In the genomic region with DNA sequence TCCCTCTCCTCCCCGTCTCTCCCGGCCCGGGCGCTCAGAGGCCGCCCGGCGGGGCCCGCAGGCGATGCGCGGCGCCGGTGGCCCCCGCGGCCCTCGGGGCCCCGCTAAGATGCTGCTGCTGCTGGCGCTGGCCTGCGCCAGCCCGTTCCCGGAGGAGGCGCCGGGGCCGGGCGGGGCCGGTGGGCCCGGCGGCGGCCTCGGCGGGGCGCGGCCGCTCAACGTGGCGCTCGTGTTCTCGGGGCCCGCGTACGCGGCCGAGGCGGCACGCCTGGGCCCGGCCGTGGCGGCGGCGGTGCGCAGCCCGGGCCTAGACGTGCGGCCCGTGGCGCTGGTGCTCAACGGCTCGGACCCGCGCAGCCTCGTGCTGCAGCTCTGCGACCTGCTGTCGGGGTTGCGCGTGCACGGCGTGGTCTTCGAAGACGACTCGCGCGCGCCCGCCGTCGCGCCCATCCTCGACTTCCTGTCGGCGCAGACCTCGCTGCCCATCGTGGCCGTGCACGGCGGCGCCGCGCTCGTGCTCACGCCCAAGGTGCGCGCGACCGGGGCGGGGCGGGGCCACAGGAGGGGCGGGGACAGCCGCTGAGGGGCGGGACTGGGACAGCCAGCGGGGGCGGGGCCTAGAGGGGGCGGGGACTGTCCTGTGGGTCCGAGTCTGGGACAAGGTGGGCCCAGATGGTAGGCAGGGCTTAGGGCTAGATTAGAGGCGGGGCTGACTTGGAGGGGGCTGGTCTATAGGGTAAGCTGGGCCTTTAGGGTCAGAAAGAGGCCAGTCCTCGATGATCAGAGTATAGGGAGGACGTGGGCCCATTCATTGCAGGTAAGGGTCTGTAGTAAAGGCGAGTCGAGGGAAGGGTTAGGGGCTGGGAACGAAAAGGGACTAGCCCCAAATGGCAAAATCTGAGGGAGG, we compare ENCODE assay signal across 10 cellular contexts. TPM values are rescaled to one million over a fixed set of nuclear protein-coding genes. Genes with fewer than 3 reads are reported as not detected.
DNase-seq lines count a peak whose midpoint lies in the region; ATAC-seq and TF ChIP-seq lines count a peak whose summit lies in the region.
"Had no signal": no experiment of that assay in that cellular context is flagged by ENCODE, and none has a peak within 500 bp of the region (broad histone marks: within the 10 kb centered on the region; RNA-seq: fewer than 3 reads in every experiment).

No MANE protein-coding gene starts in this region.

- H3K4me3 ChIP-seq in HUES48 (ENCODE audit: low read depth, low read length) (peak overlapping the region; percentile 70), RWPE2 (ENCODE audit: severe bottlenecking) (peak overlapping the region; percentile 72), urinary bladder (ENCODE audit: low read depth, low read length) (peak overlapping the region; percentile 41)

- DNase-seq in NCI-H2081 (lab: John Stamatoyannopoulos, UW) (peak; percentile 70 to 81), NCI-H2081 treated with DMSO at 0.1 percent for 48 hours (lab: John Stamatoyannopoulos, UW) (no peak), RWPE2 (ENCODE audit: low spot score) (peak; percentile 92), activated gamma-delta T cell (lab: John Stamatoyannopoulos, UW) (peak; percentile 86), germinal center (ENCODE audit: low spot score) (peak; percentile 91), progenitor cell of endocrine pancreas (ENCODE audit: low spot score, unreplicated experiment) (peak; percentile 51)
- DNase-seq: DND-41 had no signal

- H3K27ac Mint-ChIP-seq in progenitor cell of endocrine pancreas, result no peak overlapping the region

- H3K36me3 Mint-ChIP-seq in progenitor cell of endocrine pancreas (ENCODE audit: insufficient read depth), result no peaks in the 10 kb centered on the region

- H3K27me3 ChIP-seq in HUES48 (ENCODE audit: control insufficient read depth, insufficient read depth, low read length) (peaks cover 46% of the 10 kb centered on the region), RWPE2 (ENCODE audit: insufficient read depth, poor library complexity, severe bottlenecking) (peaks cover 8% of the 10 kb centered on the region)

- H3K27me3 Mint-ChIP-seq in progenitor cell of endocrine pancreas, result peaks cover 50% of the 10 kb centered on the region

- H3K9me3 Mint-ChIP-seq in progenitor cell of endocrine pancreas (ENCODE audit: low read depth), result peaks cover 2% of the 10 kb centered on the region

- TF ChIP-seq CTCF in RWPE2 (IDR thresholded peaks at IDR 0.05; ENCODE audit: poor library complexity, severe bottlenecking) (no peak), progenitor cell of endocrine pancreas (IDR thresholded peaks at IDR 0.05; ENCODE audit: unreplicated experiment) (no peak)

- no peaks in the 10 kb centered on the region for H3K36me3 ChIP-seq in HUES48 (ENCODE audit: control insufficient read depth, insufficient read depth, low read length)
- H3K36me3 ChIP-seq in RWPE2 (ENCODE audit: low read depth), result no peaks in the 10 kb centered on the region
- no peaks in the 10 kb centered on the region for H3K36me3 ChIP-seq in urinary bladder (ENCODE audit: insufficient read depth)

- no peaks in the 10 kb centered on the region for H3K9me3 ChIP-seq in HUES48 (ENCODE audit: control insufficient read depth, insufficient read depth, low read length)
- H3K9me3 ChIP-seq in RWPE2 (ENCODE audit: severe bottlenecking), result no peaks in the 10 kb centered on the region

- peak overlapping the region; percentile 65; the same call in 1 of the 2 replicates for H3K9ac ChIP-seq in HUES48 (ENCODE audit: low read depth, low read length)

- WGBS in urinary bladder, result 5% methylated on average over 109 of the region's 109 CpGs

- H3K27ac ChIP-seq in HUES48 (ENCODE audit: low read depth, low read length), result no peak overlapping the region
- H3K27ac ChIP-seq in RWPE2 (ENCODE audit: poor library complexity, severe bottlenecking), result peak overlapping the region; percentile 83
- H3K27ac ChIP-seq in urinary bladder (ENCODE audit: low read depth), result no peak overlapping the region

- peak overlapping the region; percentile 65 for H3K4me3 Mint-ChIP-seq in progenitor cell of endocrine pancreas (ENCODE audit: low read depth)

- H3K4me1 Mint-ChIP-seq in progenitor cell of endocrine pancreas (ENCODE audit: low read depth), result peaks cover 5% of the 10 kb centered on the region

- ATAC-seq in RWPE2 (ENCODE audit: low read depth), result peak; percentile 30

- peaks cover 34% of the 10 kb centered on the region for H3K4me1 ChIP-seq in HUES48 (ENCODE audit: control insufficient read depth, insufficient read depth, low read length)
- peaks cover 6% of the 10 kb centered on the region for H3K4me1 ChIP-seq in RWPE2 (ENCODE audit: insufficient read depth, poor library complexity, severe bottlenecking)
- peaks cover 1% of the 10 kb centered on the region for H3K4me1 ChIP-seq in urinary bladder (ENCODE audit: insufficient read depth)

RNA-seq across cellular contexts. Expression of a gene that starts 5.1 kb away (rescaled TPM):
- 0.22 and 0.34 TPM in 2 replicates for total RNA-seq in progenitor cell of endocrine pancreas
- total RNA-seq in urinary bladder, result 1.9 TPM
- 0.30 TPM for polyA plus RNA-seq in urinary bladder

RNA-seq across cellular contexts. Expression of a gene that starts 7.2 kb away (rescaled TPM):
- 207 and 213 TPM in 2 replicates for total RNA-seq in progenitor cell of endocrine pancreas
- total RNA-seq in urinary bladder, result 68.7 TPM
- polyA plus RNA-seq in urinary bladder, result 144 TPM

RNA-seq across cellular contexts. Expression of a gene that starts 34.4 kb away (rescaled TPM):
- total RNA-seq in progenitor cell of endocrine pancreas (not detected in 2 replicates), urinary bladder (not detected)
- not detected for polyA plus RNA-seq in urinary bladder
- total RNA-seq: temporal lobe had no signal

RNA-seq across cellular contexts. Expression of a gene that starts 34.8 kb away (rescaled TPM):
- 9.5 and 10.3 TPM in 2 replicates for total RNA-seq in progenitor cell of endocrine pancreas
- 4.3 TPM for total RNA-seq in urinary bladder
- polyA plus RNA-seq in urinary bladder, result 10.2 TPM

RNA-seq across cellular contexts. Expression of a gene that starts 47.2 kb away (rescaled TPM):
- total RNA-seq in progenitor cell of endocrine pancreas (35.7 and 35.9 TPM in 2 replicates), urinary bladder (13.6 TPM)
- polyA plus RNA-seq in urinary bladder, result 22.2 TPM
